In genomic region chr9:107976767-107977166, GRCh38 we compare ENCODE assay signal across 16 cellular contexts.
DNase-seq lines count a peak whose midpoint lies in the region; ATAC-seq and TF ChIP-seq lines count a peak whose summit lies in the region.
"Had no signal": no experiment of that assay in that cellular context is flagged by ENCODE, and none has a peak within 500 bp of the region (broad histone marks: within the 10 kb centered on the region; RNA-seq: fewer than 3 reads in every experiment).

No MANE protein-coding gene starts in this region.

- H3K27me3 ChIP-seq in PC-3 (ENCODE audit: low read length) (no peaks in the 10 kb centered on the region), esophagus squamous epithelium (no peaks in the 10 kb centered on the region), lower lobe of right lung (ENCODE audit: low read depth) (no peaks in the 10 kb centered on the region), tibial artery (no peaks in the 10 kb centered on the region)
- H3K27me3 ChIP-seq: BLaER1 treated with 17β-estradiol and CSF1 and Interleukin-3, amounts not matched to agents 10 nM and 100 nM had no signal

- CTCF ChIA-PET in PC-3 (lab: Charles Lee): no interaction called here

- H3K36me3 ChIP-seq in PC-3 (ENCODE audit: low read depth, low read length): no peaks in the 10 kb centered on the region
- no peaks in the 10 kb centered on the region for H3K36me3 ChIP-seq in esophagus squamous epithelium
- no peaks in the 10 kb centered on the region for H3K36me3 ChIP-seq in lower lobe of right lung
- no peaks in the 10 kb centered on the region for H3K36me3 ChIP-seq in tibial artery
- H3K36me3 ChIP-seq: BLaER1 treated with 17β-estradiol and CSF1 and Interleukin-3, amounts not matched to agents 10 nM and 100 nM had no signal

- DNase-seq in PC-3: no peak
- peak; percentile 10 for DNase-seq in esophagus squamous epithelium (lab: John Stamatoyannopoulos, UW)
- peak; percentile 63 for DNase-seq in lower lobe of right lung
- DNase-seq in tibial artery: peak; percentile 77 to 83
- DNase-seq in stimulated activated CD4-positive, alpha-beta T cell treated with anti-CD3 and anti-CD28 coated beads, Interleukin-1b, Interleukin-23, amount 100 ng/mL, for 48 hours: no peak
- no peak for DNase-seq in NCI-H510A treated with DMSO at 0.1 percent for 48 hours (lab: John Stamatoyannopoulos, UW)
- no peak for DNase-seq in NK-92 (lab: John Stamatoyannopoulos, UW; ENCODE audit: unreplicated experiment)
- DNase-seq: activated CD4-positive, CD25-positive, alpha-beta regulatory T cell treated with anti-CD3 and anti-CD28 coated beads, Interleukin-2, amount 50 U/mL, for 72 hours; activated CD8-positive, alpha-beta memory T cell treated with anti-CD3 and anti-CD28 coated beads, Interleukin-2, amount 50 U/mL, for 48 hours; cerebellar nuclear complex; DMS79; mesendoderm; OCI-M1 had no signal

- BruUV-seq in PC-3 (replicated peaks; lab: Mats Ljungman, UMichigan): no TSS peak

- TF ChIP-seq POLR2A in esophagus squamous epithelium (IDR thresholded peaks at IDR 0.05): no peak

- no peaks in the 10 kb centered on the region for H4K20me1 ChIP-seq in PC-3 (ENCODE audit: low read length)
- H4K20me1 ChIP-seq: BLaER1 treated with 17β-estradiol and CSF1 and Interleukin-3, amounts not matched to agents 10 nM and 100 nM had no signal

- no peaks in the 10 kb centered on the region for H3K79me2 ChIP-seq in PC-3 (ENCODE audit: low read length)

- ATAC-seq in PC-3: peak; percentile 15; the same call in 1 of the 2 replicates
- ATAC-seq in lower lobe of right lung: peak; percentile 74 to 93
- no peak for ATAC-seq in GM21360 (IDR thresholded peaks at IDR 0.05; ENCODE audit: unreplicated experiment)
- ATAC-seq: T-cell had no signal

- POLR2A ChIA-PET in PC-3 (lab: Charles Lee; ENCODE audit: unreplicated experiment): no interaction called here

- TF ChIP-seq CTCF in PC-3 (conservative IDR thresholded peaks at IDR 0.05; ENCODE audit: low read depth, low read length) (no peak), esophagus squamous epithelium (IDR thresholded peaks at IDR 0.05) (no peak), lower lobe of right lung (IDR thresholded peaks at IDR 0.05) (no peak), tibial artery (IDR thresholded peaks at IDR 0.05) (no peak)

- H3F3A ChIP-seq in PC-3 (ENCODE audit: low read length, unreplicated experiment): no peaks in the 10 kb centered on the region

- intact Hi-C loops in PC-3 (cut with micrococcal nuclease) (no loop called here), esophagus squamous epithelium (cut with DNase I) (no loop called here), lower lobe of right lung (cut with DNase I) (no loop called here), tibial artery (cut with DNase I; ENCODE audit: low total_unique reads) (no loop called here)

- no peak overlapping the region for H3K4me3 ChIP-seq in PC-3 (ENCODE audit: low read length)
- H3K4me3 ChIP-seq in esophagus squamous epithelium: no peak overlapping the region
- H3K4me3 ChIP-seq in lower lobe of right lung: no peak overlapping the region
- H3K4me3 ChIP-seq in tibial artery: no peak overlapping the region
- H3K4me3 ChIP-seq: BLaER1 treated with 17β-estradiol and CSF1 and Interleukin-3, amounts not matched to agents 10 nM and 100 nM had no signal

- H3K9me2 ChIP-seq in PC-3 (replicated peaks; ENCODE audit: low read length): no peaks in the 10 kb centered on the region

- H3K4me1 ChIP-seq in PC-3 (ENCODE audit: insufficient read depth, low read length) (no peaks in the 10 kb centered on the region), esophagus squamous epithelium (peaks cover 0 to 58% (median 9%) of the 10 kb centered on the region in 3 donors), lower lobe of right lung (no peaks in the 10 kb centered on the region), tibial artery (no peaks in the 10 kb centered on the region)

- H3K4me2 ChIP-seq in PC-3 (ENCODE audit: low read length): no peak overlapping the region

- H3K9me3 ChIP-seq in PC-3 (ENCODE audit: low read length) (no peaks in the 10 kb centered on the region), esophagus squamous epithelium (no peaks in the 10 kb centered on the region), lower lobe of right lung (no peaks in the 10 kb centered on the region), tibial artery (no peaks in the 10 kb centered on the region)
- H3K9me3 ChIP-seq: BLaER1 treated with 17β-estradiol and CSF1 and Interleukin-3, amounts not matched to agents 10 nM and 100 nM had no signal

- H2AFZ ChIP-seq in PC-3 (ENCODE audit: low read length): no peak overlapping the region

- H3K9ac ChIP-seq in PC-3 (ENCODE audit: low read length): no peak overlapping the region
- H3K9ac ChIP-seq: BLaER1 treated with 17β-estradiol and CSF1 and Interleukin-3, amounts not matched to agents 10 nM and 100 nM had no signal

- H3K27ac ChIP-seq in PC-3 (ENCODE audit: low read length): no peak overlapping the region
- H3K27ac ChIP-seq in esophagus squamous epithelium: peak overlapping the region in 3 of 4 donors; percentile 35 to 68 (median 67)
- no peak overlapping the region for H3K27ac ChIP-seq in lower lobe of right lung
- no peak overlapping the region for H3K27ac ChIP-seq in tibial artery
- H3K27ac ChIP-seq: BLaER1 treated with 17β-estradiol and CSF1 and Interleukin-3, amounts not matched to agents 10 nM and 100 nM had no signal

- WGBS in esophagus squamous epithelium, 2 donors: 25 to 44% methylated on average over 1 of the region's 1 CpG

Comparison
In these comparisons a context has a peak if more than half of its experiments do, and no peak if none do; other contexts are left out.
1. DNase-seq: peak in esophagus squamous epithelium (single experiment), lower lobe of right lung (single experiment) and tibial artery (2 of 2); none in PC-3 (single experiment), stimulated activated CD4-positive, alpha-beta T cell treated with anti-CD3 and anti-CD28 coated beads, Interleukin-1b, Interleukin-23, amount 100 ng/mL, for 48 hours (single experiment), NCI-H510A treated with DMSO at 0.1 percent for 48 hours (single experiment) and NK-92 (single experiment).
2. H3K27ac ChIP-seq: peak in esophagus squamous epithelium (3 of 4); none in PC-3 (single experiment), lower lobe of right lung (single experiment) and tibial artery (0 of 2).